1 cellular context compared by ENCODE assay signal in the genomic region with DNA sequence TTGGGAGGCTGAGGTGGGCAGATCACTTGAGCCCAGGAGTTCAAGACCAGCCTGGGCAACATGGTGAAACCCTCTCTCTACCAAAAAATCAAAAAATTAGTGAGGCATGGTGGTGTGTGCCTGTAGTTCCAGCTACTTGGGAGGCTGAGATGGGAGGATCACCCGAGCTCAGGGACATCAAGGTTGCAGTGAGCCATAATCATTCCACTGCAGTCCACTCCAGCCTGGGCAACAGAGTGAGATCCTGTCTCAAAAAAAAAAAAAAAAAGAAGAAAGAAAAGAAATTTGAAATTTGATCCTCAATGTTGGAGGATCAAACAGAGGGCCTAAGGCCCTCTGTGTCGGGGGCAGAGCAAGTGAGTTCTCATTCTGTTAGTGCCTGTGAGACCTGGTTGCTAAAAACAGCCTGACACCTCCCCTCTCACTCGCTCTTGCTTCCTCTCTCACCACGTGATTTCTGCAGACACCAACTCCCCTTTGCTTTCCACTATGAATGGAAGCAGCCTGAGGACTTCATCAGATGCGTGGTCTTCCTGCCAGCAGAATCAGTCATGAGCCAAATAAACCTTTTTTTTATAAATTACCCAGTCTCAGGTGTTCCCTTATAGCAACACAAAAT.
TF ChIP-seq lines count a peak whose summit lies in the region.

No MANE protein-coding gene starts in this region.

TF ChIP-seq in H1, 55 proteins besides CTCF, POLR2A, EP300 and RAD21 (continued from another document):
- TF ChIP-seq JUN (IDR thresholded peaks at IDR 0.05; ENCODE audit: low read depth, low read length) (no peak), SP1 (IDR thresholded peaks at IDR 0.05; ENCODE audit: low read depth, low read length) (no peak), SIRT6 (IDR thresholded peaks at IDR 0.05; ENCODE audit: low read length) (no peak), EZH2 (IDR thresholded peaks at IDR 0.05; ENCODE audit: low read depth, low read length, severe bottlenecking) (no peak), CTBP2 (IDR thresholded peaks at IDR 0.05; ENCODE audit: borderline replicate concordance, insufficient read depth, insufficient read length, low read length) (no peak), BRCA1 (IDR thresholded peaks at IDR 0.05; ENCODE audit: low read depth, low read length) (no peak), SP2 (IDR thresholded peaks at IDR 0.05; ENCODE audit: low read length) (no peak), RXRA (IDR thresholded peaks at IDR 0.05; ENCODE audit: insufficient read depth, low read depth, low read length) (no peak), SIN3A (conservative IDR thresholded peaks at IDR 0.05 in 1 of 2, IDR thresholded peaks at IDR 0.05 in 1 of 2; ENCODE audit: low read depth in 1 of 2, low read length in 2 of 2) (no peak), SIX5 (IDR thresholded peaks at IDR 0.05; ENCODE audit: low read depth, low read length) (no peak), TBP (IDR thresholded peaks at IDR 0.05; ENCODE audit: low read depth, low read length) (no peak), TCF12 (IDR thresholded peaks at IDR 0.05; ENCODE audit: low read depth, low read length) (no peak), HDAC2 (IDR thresholded peaks at IDR 0.05; ENCODE audit: borderline replicate concordance in 1 of 2, low read depth in 2 of 2, low read length in 2 of 2) (no peak), ASH2L (IDR thresholded peaks at IDR 0.05; ENCODE audit: low read length) (no peak), NRF1 (IDR thresholded peaks at IDR 0.05; ENCODE audit: low read depth, low read length) (no peak)
- TF ChIP-seq, protein P1, sequence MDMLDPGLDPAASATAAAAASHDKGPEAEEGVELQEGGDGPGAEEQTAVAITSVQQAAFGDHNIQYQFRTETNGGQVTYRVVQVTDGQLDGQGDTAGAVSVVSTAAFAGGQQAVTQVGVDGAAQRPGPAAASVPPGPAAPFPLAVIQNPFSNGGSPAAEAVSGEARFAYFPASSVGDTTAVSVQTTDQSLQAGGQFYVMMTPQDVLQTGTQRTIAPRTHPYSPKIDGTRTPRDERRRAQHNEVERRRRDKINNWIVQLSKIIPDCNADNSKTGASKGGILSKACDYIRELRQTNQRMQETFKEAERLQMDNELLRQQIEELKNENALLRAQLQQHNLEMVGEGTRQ (IDR thresholded peaks at IDR 0.05; ENCODE audit: low read length) = no peak
